ENCODE assay signal across 8 cellular contexts in genomic region chr3:39291903-39292329, GRCh38. TPM values are rescaled to one million over a fixed set of nuclear protein-coding genes. Genes with fewer than 3 reads are reported as not detected.
DNase-seq lines count a peak whose midpoint lies in the region; ATAC-seq and FAIRE-seq lines count a peak whose summit lies in the region.

No MANE protein-coding gene starts in this region.

- no peaks in the 10 kb centered on the region for H3K79me2 ChIP-seq in mesendoderm (ENCODE audit: control insufficient read depth, insufficient read depth, low read length)

- H3K4me3 Mint-ChIP-seq in effector memory CD8-positive, alpha-beta T cell: no peak overlapping the region

- H3K56ac ChIP-seq in mesendoderm (ENCODE audit: low read length): no peak overlapping the region

- H3K36me3 ChIP-seq in mesendoderm (ENCODE audit: control insufficient read depth, insufficient read depth, low read length): no peaks in the 10 kb centered on the region

- H4K5ac ChIP-seq in mesendoderm (ENCODE audit: low read length): no peak overlapping the region

- H3K27me3 Mint-ChIP-seq in effector memory CD8-positive, alpha-beta T cell: no peaks in the 10 kb centered on the region

- H3K27me3 ChIP-seq in mesendoderm (ENCODE audit: insufficient read depth, low read length, poor library complexity): no peaks in the 10 kb centered on the region

- no peak overlapping the region for H2AK5ac ChIP-seq in mesendoderm (ENCODE audit: low read length)

- no peak overlapping the region for H3K9ac ChIP-seq in mesendoderm (ENCODE audit: low read length)

- no peak overlapping the region for H4K8ac ChIP-seq in mesendoderm (ENCODE audit: low read depth, low read length)

- H3K79me1 ChIP-seq in mesendoderm (ENCODE audit: low read length): no peaks in the 10 kb centered on the region

- no peak overlapping the region for H3K4ac ChIP-seq in mesendoderm (ENCODE audit: low read depth, low read length)

- no peak overlapping the region for H2BK120ac ChIP-seq in mesendoderm (ENCODE audit: low read depth, low read length)

- no peak overlapping the region for H3K4me3 ChIP-seq in mesendoderm (ENCODE audit: low read length)

- peak; percentile 37 for ATAC-seq in effector memory CD8-positive, alpha-beta T cell (replicated peaks)
- ATAC-seq in HG02981 (IDR thresholded peaks at IDR 0.05; ENCODE audit: unreplicated experiment): no peak

- H3K18ac ChIP-seq in mesendoderm (ENCODE audit: low read length): no peak overlapping the region

- H3K36me3 Mint-ChIP-seq in effector memory CD8-positive, alpha-beta T cell (ENCODE audit: insufficient read depth): no peaks in the 10 kb centered on the region

- H3K27ac ChIP-seq in mesendoderm (ENCODE audit: low read depth, low read length): no peak overlapping the region

- H3K9me3 Mint-ChIP-seq in effector memory CD8-positive, alpha-beta T cell: no peaks in the 10 kb centered on the region

- no peak overlapping the region for H3K27ac Mint-ChIP-seq in effector memory CD8-positive, alpha-beta T cell

- no peak overlapping the region for H2BK15ac ChIP-seq in mesendoderm (replicated peaks; ENCODE audit: low read depth)

- H3K4me1 Mint-ChIP-seq in effector memory CD8-positive, alpha-beta T cell (ENCODE audit: low read depth in 2 of 2): peaks cover 14 to 21% of the 10 kb centered on the region in 2 donors

- WGBS in mesendoderm (ENCODE audit: extremely low coverage, insufficient coverage, low lambda C conversion rate): no CpG with 5 or more reads among the region's 5 CpGs

- H3K23ac ChIP-seq in mesendoderm (ENCODE audit: low read length): no peak overlapping the region

- H2BK5ac ChIP-seq in mesendoderm (ENCODE audit: low read length): no peak overlapping the region

- peak; percentile 80 for FAIRE-seq in GM18507 (lab: Jason Lieb, UNC)

- DNase-seq in A172 (ENCODE audit: low spot score) (peak; percentile 56), GM18507 (ENCODE audit: extremely low spot score, insufficient read length, low read depth) (no peak), NOMO-1 (lab: John Stamatoyannopoulos, UW; ENCODE audit: unreplicated experiment in 2 of 2) (peak; percentile 34 to 54), mesendoderm (peak; percentile 79)
- peak; percentile 92 for DNase-seq in activated CD8-positive, alpha-beta memory T cell treated with anti-CD3 and anti-CD28 coated beads for 24 hours
- DNase-seq in effector memory CD8-positive, alpha-beta T cell: peak; percentile 75 to 79 (median 77)
- DNase-seq in stimulated activated CD8-positive, alpha-beta memory T cell treated with anti-CD3 and anti-CD28 coated beads, Interleukin-4, amount 100 ng/mL, for 4 hours (ENCODE audit: low read depth in 2 of 2, low spot score in 1 of 2): peak; percentile 38 to 62

- no peaks in the 10 kb centered on the region for H3K4me1 ChIP-seq in mesendoderm (ENCODE audit: control insufficient read depth, low read depth, low read length)

- no peak overlapping the region for H3K4me2 ChIP-seq in mesendoderm (ENCODE audit: low read length)

RNA-seq across cellular contexts. Expression of gene CX3CR1, which starts 12.1 kb away (rescaled TPM):
- total RNA-seq in A172 (2014; rRNA removed; shearing (Covaris generic)): not detected in 2 replicates
- 0.04 TPM for polyA plus RNA-seq in mesendoderm (2013, experiment 1 of 2)
- 0.01 TPM for polyA plus RNA-seq in mesendoderm (2013, experiment 2 of 2)

RNA-seq across cellular contexts. Expression of gene CCR8, which starts 37.6 kb away (rescaled TPM):
- not detected in 2 replicates for total RNA-seq in A172 (2014; rRNA removed; shearing (Covaris generic))
- not detected for polyA plus RNA-seq in mesendoderm (2013, experiment 1 of 2)
- polyA plus RNA-seq in mesendoderm (2013, experiment 2 of 2): not detected
